ENCODE assay signal across 8 cellular contexts in genomic region chrX:46758163-46758955, GRCh38. TPM values are rescaled to one million over a fixed set of nuclear protein-coding genes. Genes with fewer than 3 reads are reported as not detected.
DNase-seq lines count a peak whose midpoint lies in the region; ATAC-seq and TF ChIP-seq lines count a peak whose summit lies in the region.

No MANE protein-coding gene starts in this region.

- H3K27ac Mint-ChIP-seq in HFFc6: peak overlapping the region; percentile 59
- H3K27ac Mint-ChIP-seq in activated naive CD4-positive, alpha-beta T cell treated with anti-CD3 and anti-CD28 coated beads, Interleukin-2, amount 50 U/mL, for 24 hours: peak overlapping the region; percentile 77

- no peaks in the 10 kb centered on the region for H3K4me1 ChIP-seq in iPS DF 6.9 (ENCODE audit: control insufficient read depth, insufficient read depth, low read length)
- H3K4me1 ChIP-seq in spleen: peaks cover 0 to 36% (median 5%) of the 10 kb centered on the region in 6 donors

- H3K36me3 Mint-ChIP-seq in HFFc6 (ENCODE audit: low read depth): peaks cover 4% of the 10 kb centered on the region; the same call in 1 of the 2 replicates
- no peaks in the 10 kb centered on the region for H3K36me3 Mint-ChIP-seq in activated naive CD4-positive, alpha-beta T cell treated with anti-CD3 and anti-CD28 coated beads, Interleukin-2, amount 50 U/mL, for 24 hours

- no peak for TF ChIP-seq POLR2A in spleen (IDR thresholded peaks at IDR 0.05)

- no peak for TF ChIP-seq CTCF in GM12875 (IDR thresholded peaks at IDR 0.05; ENCODE audit: borderline replicate concordance, insufficient read depth, low read depth, low read length)
- no peak for TF ChIP-seq CTCF in HFFc6 (IDR thresholded peaks at IDR 0.05)
- no peak for TF ChIP-seq CTCF in spleen (IDR thresholded peaks at IDR 0.05 in 8 of 11, conservative IDR thresholded peaks at IDR 0.05 in 3 of 11)

- intact Hi-C loops in spleen (cut with DNase I; ENCODE audit: low total_unique reads): no loop called here

- H3K27me3 ChIP-seq in iPS DF 6.9 (ENCODE audit: control insufficient read depth, insufficient read depth, low read length): no peaks in the 10 kb centered on the region
- peaks cover 0 to 7% (median 0%) of the 10 kb centered on the region in 7 donors for H3K27me3 ChIP-seq in spleen (replicated peaks in 1 of 7)

- no peak for ATAC-seq in GM18519 (IDR thresholded peaks at IDR 0.05; ENCODE audit: low FRiP score, unreplicated experiment)

- peak overlapping the region; percentile 81 for H3K4me3 ChIP-seq in GM12875 (ENCODE audit: low read depth, low read length)
- H3K4me3 ChIP-seq in iPS DF 6.9 (ENCODE audit: low read length): peak overlapping the region; percentile 89; the same call in 1 of the 2 replicates
- peak overlapping the region; percentile 27 to 80 (median 49) for H3K4me3 ChIP-seq in spleen

- no peaks in the 10 kb centered on the region for H3K36me3 ChIP-seq in iPS DF 6.9 (ENCODE audit: control insufficient read depth, insufficient read depth, low read length)
- no peaks in the 10 kb centered on the region for H3K36me3 ChIP-seq in spleen

- H3K9me3 Mint-ChIP-seq in HFFc6: no peaks in the 10 kb centered on the region; the same call in 1 of the 2 replicates
- H3K9me3 Mint-ChIP-seq in activated naive CD4-positive, alpha-beta T cell treated with anti-CD3 and anti-CD28 coated beads, Interleukin-2, amount 50 U/mL, for 24 hours: no peaks in the 10 kb centered on the region

- DNase-seq in HFFc6 (no peak), NCI-H2227 treated with DMSO at 0.1 percent for 48 hours (lab: John Stamatoyannopoulos, UW) (peak; percentile 65), iPS DF 6.9 (ENCODE audit: low read depth, low spot score) (no peak), spleen (peak; percentile 81), foreskin melanocyte (no peak)

- no peak overlapping the region for H3K27ac ChIP-seq in iPS DF 6.9 (ENCODE audit: low read length)
- peak overlapping the region in 5 of 8 donors; percentile 63 to 86 (median 77) for H3K27ac ChIP-seq in spleen

- peak overlapping the region; percentile 94 for H3K4me3 Mint-ChIP-seq in HFFc6
- peak overlapping the region; percentile 92 for H3K4me3 Mint-ChIP-seq in activated naive CD4-positive, alpha-beta T cell treated with anti-CD3 and anti-CD28 coated beads, Interleukin-2, amount 50 U/mL, for 24 hours

- WGBS in iPS DF 6.9 (ENCODE audit: insufficient coverage, insufficient read length): no CpG with 5 or more reads among the region's 47 CpGs
- 2 to 45% (median 6%) methylated on average over 8 to 47 of the region's 47 CpGs for WGBS in spleen, 5 donors

- H3K27me3 Mint-ChIP-seq in HFFc6 (ENCODE audit: insufficient read depth): no peaks in the 10 kb centered on the region
- no peaks in the 10 kb centered on the region for H3K27me3 Mint-ChIP-seq in activated naive CD4-positive, alpha-beta T cell treated with anti-CD3 and anti-CD28 coated beads, Interleukin-2, amount 50 U/mL, for 24 hours

- H3K4me1 Mint-ChIP-seq in HFFc6 (ENCODE audit: low read depth): peaks cover 42% of the 10 kb centered on the region
- peaks cover 13% of the 10 kb centered on the region for H3K4me1 Mint-ChIP-seq in activated naive CD4-positive, alpha-beta T cell treated with anti-CD3 and anti-CD28 coated beads, Interleukin-2, amount 50 U/mL, for 24 hours

- no peaks in the 10 kb centered on the region for H3K9me3 ChIP-seq in iPS DF 6.9 (ENCODE audit: control insufficient read depth, insufficient read depth, low read length)
- peaks cover 0 to 13% (median 3%) of the 10 kb centered on the region in 8 donors for H3K9me3 ChIP-seq in spleen

RNA-seq across cellular contexts. Expression of gene SLC9A7, which starts 0.6 kb away (rescaled TPM):
- total RNA-seq in HFFc6 (2021; fragmentation: NEBNext Ultra II Directional; extraction: Animal tissue kit (Norgen Biotek cat#: 25700)): 10 to 100 TPM; 41.8 to 54.1 (median 45.7) TPM
- 10 to 100 TPM in 6 of 7 donors, 1 to 10 TPM in 1; 9.3 to 25.2 (median 12.9) TPM for total RNA-seq in spleen
- 1 to 10 TPM; 3.2 to 4.6 (median 4.6) TPM for polyA plus RNA-seq in spleen

Comparison
In these comparisons a context has a peak if more than half of its experiments do, and no peak if none do; other contexts are left out.
1. DNase-seq: peak in NCI-H2227 treated with DMSO at 0.1 percent for 48 hours (single experiment) and spleen (single experiment); none in HFFc6 (single experiment), iPS DF 6.9 (single experiment) and foreskin melanocyte (single experiment).
2. Peak in every context shown above with its lines, with median percentiles within 50 percentile points of each other: H3K4me3 ChIP-seq.